In genomic region chr3:110494728-110495127, GRCh38 we compare ENCODE assay signal across 16 cellular contexts.
DNase-seq lines count a peak whose midpoint lies in the region; ATAC-seq, FAIRE-seq and TF ChIP-seq lines count a peak whose summit lies in the region.
"Had no signal": no experiment of that assay in that cellular context is flagged by ENCODE, and none has a peak within 500 bp of the region (broad histone marks: within the 10 kb centered on the region; RNA-seq: fewer than 3 reads in every experiment).

No MANE protein-coding gene starts in this region.

- TF ChIP-seq CTCF in PC-9 (conservative IDR thresholded peaks at IDR 0.05) = no peak

- H3K23ac ChIP-seq in mesenchymal stem cell (ENCODE audit: low read length in 2 of 2) = no peak overlapping the region

- no peak overlapping the region for H3K4ac ChIP-seq in mesenchymal stem cell (ENCODE audit: low read depth in 1 of 2, low read length in 2 of 2)

- no peak overlapping the region for H3K14ac ChIP-seq in mesenchymal stem cell (ENCODE audit: low read length in 2 of 2)

- H3F3A ChIP-seq in PC-9 (ENCODE audit: insufficient read depth, low read depth) = no peaks in the 10 kb centered on the region

- POLR2A ChIA-PET in PC-9 (lab: Charles Lee; ENCODE audit: unreplicated experiment) = no interaction called here

- no peak overlapping the region for H2BK5ac ChIP-seq in mesenchymal stem cell (ENCODE audit: low read depth, low read length, poor library complexity, severe bottlenecking)

- intact Hi-C loops in PC-9 (cut with micrococcal nuclease; ENCODE audit: unreplicated experiment) = loop anchor here (1.0 to 5.0 kb wide), 2 partner anchors 168 to 586 kb away; no protein-coding TSS in a partner anchor

- no peaks in the 10 kb centered on the region; the same call in 1 of the 2 replicates for H4K20me1 ChIP-seq in PC-9 (ENCODE audit: insufficient read depth)

- CTCF ChIA-PET in PC-9 (lab: Charles Lee) = no interaction called here

- H3K27me3 ChIP-seq in PC-9 (ENCODE audit: insufficient read depth, low read depth) (no peaks in the 10 kb centered on the region), mesenchymal stem cell (ENCODE audit: control insufficient read depth in 1 of 2, insufficient read depth in 1 of 2, low read length in 2 of 2) (no peaks in the 10 kb centered on the region)

- H3K36me3 ChIP-seq in PC-9 (ENCODE audit: low read depth) (no peaks in the 10 kb centered on the region), mesenchymal stem cell (ENCODE audit: control insufficient read depth in 1 of 2, insufficient read depth in 2 of 2, low read depth in 1 of 2, low read length in 2 of 2) (no peaks in the 10 kb centered on the region)

- ATAC-seq in GM18868 (IDR thresholded peaks at IDR 0.05; ENCODE audit: unreplicated experiment) (peak; percentile 60), HG02610 (IDR thresholded peaks at IDR 0.05; ENCODE audit: unreplicated experiment) (no peak)
- ATAC-seq: HCT116 had no signal

- H3K4me2 ChIP-seq in PC-9 (peak overlapping the region; percentile 21; the same call in 1 of the 2 replicates), mesenchymal stem cell (ENCODE audit: low read length, poor library complexity, severe bottlenecking) (no peak overlapping the region)
- H3K4me2 ChIP-seq: KMS-11 had no signal

- no peak overlapping the region for H4K8ac ChIP-seq in mesenchymal stem cell (ENCODE audit: low read length)

- H2BK15ac ChIP-seq in mesenchymal stem cell (ENCODE audit: low read depth, poor library complexity, severe bottlenecking) = no peak overlapping the region

- no TSS peak for BruUV-seq in PC-9 (replicated peaks; lab: Mats Ljungman, UMichigan)

- 97% methylated on average over 8 of the region's 8 CpGs for WGBS in mesenchymal stem cell

- FAIRE-seq in GM12891 (lab: Jason Lieb, UNC) = no peak
- FAIRE-seq: A204.1, GM19239, H54 had no signal

- H3K18ac ChIP-seq in mesenchymal stem cell (ENCODE audit: low read depth in 1 of 2, low read length in 2 of 2) = no peak overlapping the region

- H2BK12ac ChIP-seq in mesenchymal stem cell (ENCODE audit: low read length in 2 of 2) = no peak overlapping the region

- H3K79me1 ChIP-seq in mesenchymal stem cell (replicated peaks; ENCODE audit: low read length, poor library complexity, severe bottlenecking) = no peaks in the 10 kb centered on the region

- no peaks in the 10 kb centered on the region for H3K9me3 ChIP-seq in PC-9 (ENCODE audit: insufficient read depth, low read depth)
- H3K9me3 ChIP-seq in mesenchymal stem cell (ENCODE audit: control insufficient read depth, low read length) = peaks cover 3% of the 10 kb centered on the region

- H3K4me3 ChIP-seq in PC-9 = no peak overlapping the region
- no peak overlapping the region for H3K4me3 ChIP-seq in mesenchymal stem cell (ENCODE audit: insufficient read depth in 1 of 2, low read depth in 1 of 2, low read length in 2 of 2)

- DNase-seq in GM12891 (ENCODE audit: insufficient read length, low spot score) (no peak), PC-9 (no peak), mesenchymal stem cell (no peak), NCI-H1105 treated with DMSO at 0.1 percent for 48 hours (lab: John Stamatoyannopoulos, UW) (no peak), EL (no peak)
- no peak for DNase-seq in stimulated activated CD8-positive, alpha-beta memory T cell treated with anti-CD3 and anti-CD28 coated beads, Interleukin-4, amount 100 ng/mL, for 48 hours
- DNase-seq: C1 segment of cervical spinal cord; CD4-positive, alpha-beta T cell; DMS 273 treated with DMSO at 0.1 percent for 48 hours had no signal

- peak overlapping the region; percentile 68 for H2AFZ ChIP-seq in PC-9
- no peak overlapping the region for H2AFZ ChIP-seq in mesenchymal stem cell (ENCODE audit: low read depth, low read length)

- no peak overlapping the region for H3K27ac ChIP-seq in PC-9
- no peak overlapping the region for H3K27ac ChIP-seq in mesenchymal stem cell (ENCODE audit: low read length, poor library complexity, severe bottlenecking)
- H3K27ac ChIP-seq: KMS-11 had no signal

- no peak overlapping the region for H3K9ac ChIP-seq in mesenchymal stem cell (ENCODE audit: low read length)
- H3K9ac ChIP-seq: KMS-11 had no signal

- no peak overlapping the region for H2AK5ac ChIP-seq in mesenchymal stem cell (ENCODE audit: low read length, severe bottlenecking)

- peak overlapping the region; percentile 68 for H4K91ac ChIP-seq in mesenchymal stem cell (ENCODE audit: low read length)

- no peaks in the 10 kb centered on the region; the same call in 1 of the 2 replicates for H3K9me2 ChIP-seq in PC-9 (ENCODE audit: insufficient read depth)

- H3K4me1 ChIP-seq in PC-9 (replicated peaks; ENCODE audit: insufficient read depth) = no peaks in the 10 kb centered on the region
- no peaks in the 10 kb centered on the region for H3K4me1 ChIP-seq in mesenchymal stem cell (ENCODE audit: control insufficient read depth, insufficient read depth, low read depth, low read length)

- H3K79me2 ChIP-seq in PC-9 (ENCODE audit: low read depth) = no peaks in the 10 kb centered on the region

- TF ChIP-seq POLR2A in GM12891 (IDR thresholded peaks at IDR 0.05; ENCODE audit: low read depth, low read length) = no peak

- H2BK120ac ChIP-seq in mesenchymal stem cell (ENCODE audit: low read depth, low read length) = no peak overlapping the region

TF ChIP-seq in GM12891, 5 proteins besides CTCF, POLR2A, EP300 and RAD21:
- no peak for TF ChIP-seq POU2F2 (IDR thresholded peaks at IDR 0.05; ENCODE audit: low read depth, low read length)
- no peak for TF ChIP-seq POLR2AphosphoS5 (IDR thresholded peaks at IDR 0.05; ENCODE audit: low read depth, low read length)
- TF ChIP-seq SPI1 (IDR thresholded peaks at IDR 0.05; ENCODE audit: low read depth, low read length) = 0 out of 2 replicates have a peak, but pooled peaks have one; percentile 20
- no peak for TF ChIP-seq PAX5 (IDR thresholded peaks at IDR 0.05; ENCODE audit: insufficient read depth, low read length, severe bottlenecking)
- no peak for TF ChIP-seq TAF1 (IDR thresholded peaks at IDR 0.05; ENCODE audit: low read depth, low read length)
